1 cellular context compared by ENCODE assay signal in genomic region chr19:41323023-41323422, GRCh38.
TF ChIP-seq lines count a peak whose summit lies in the region.

No MANE protein-coding gene starts in this region.

TF ChIP-seq in HepG2, 621 proteins besides CTCF, POLR2A, EP300 and RAD21 (continued from another document and continues in another):
- TF ChIP-seq BCLAF1 (IDR thresholded peaks at IDR 0.05) = no peak
- TF ChIP-seq ZNF770 (CRISPR knock-in tag; IDR thresholded peaks at IDR 0.05) = peak; percentile 61
- TF ChIP-seq ZNF687 (CRISPR knock-in tag; IDR thresholded peaks at IDR 0.05) = peak; percentile 60
- TF ChIP-seq CSRNP1 (CRISPR knock-in tag; IDR thresholded peaks at IDR 0.05) = no peak
- no peak for TF ChIP-seq MTF2 (CRISPR knock-in tag; IDR thresholded peaks at IDR 0.05; ENCODE audit: borderline replicate concordance)
- 0 out of 2 replicates have a peak, but pooled peaks have one; percentile 14 for TF ChIP-seq ZNF331 (CRISPR knock-in tag; IDR thresholded peaks at IDR 0.05)
- no peak for TF ChIP-seq MXD1 (CRISPR knock-in tag; IDR thresholded peaks at IDR 0.05)
- no peak for TF ChIP-seq ZSCAN31 (CRISPR knock-in tag; IDR thresholded peaks at IDR 0.05; ENCODE audit: low read depth)
- TF ChIP-seq MYC (CRISPR knock-in tag; IDR thresholded peaks at IDR 0.05; ENCODE audit: borderline replicate concordance) = no peak
- TF ChIP-seq TERF1 (CRISPR knock-in tag; IDR thresholded peaks at IDR 0.05) = no peak
- no peak for TF ChIP-seq ARNT2 (CRISPR knock-in tag; IDR thresholded peaks at IDR 0.05; ENCODE audit: low read depth)
- no peak for TF ChIP-seq ZBTB34 (CRISPR knock-in tag; IDR thresholded peaks at IDR 0.05)
- TF ChIP-seq ATF3 (CRISPR knock-in tag; IDR thresholded peaks at IDR 0.05) = 0 out of 2 replicates have a peak, but pooled peaks have one; percentile 5
- no peak for TF ChIP-seq ZSCAN20 (CRISPR knock-in tag; IDR thresholded peaks at IDR 0.05; ENCODE audit: borderline replicate concordance)
- no peak for TF ChIP-seq ZNF737 (CRISPR knock-in tag; IDR thresholded peaks at IDR 0.05; ENCODE audit: borderline replicate concordance)
- no peak for TF ChIP-seq ZNF747 (CRISPR knock-in tag; IDR thresholded peaks at IDR 0.05; ENCODE audit: borderline replicate concordance)
- TF ChIP-seq HIC2 (CRISPR knock-in tag; IDR thresholded peaks at IDR 0.05; ENCODE audit: low read depth) = no peak
- no peak for TF ChIP-seq SSRP1 (CRISPR knock-in tag; IDR thresholded peaks at IDR 0.05)
- no peak for TF ChIP-seq ATF7-NPFF (CRISPR knock-in tag; IDR thresholded peaks at IDR 0.05; ENCODE audit: low read depth)
- no peak for TF ChIP-seq REPIN1 (CRISPR knock-in tag; IDR thresholded peaks at IDR 0.05; ENCODE audit: borderline replicate concordance, low read depth)
- no peak for TF ChIP-seq ZNF225 (CRISPR knock-in tag; IDR thresholded peaks at IDR 0.05)
- TF ChIP-seq ZSCAN5A (CRISPR knock-in tag; IDR thresholded peaks at IDR 0.05; ENCODE audit: borderline replicate concordance) = no peak
- TF ChIP-seq TSC22D2 (CRISPR knock-in tag; IDR thresholded peaks at IDR 0.05; ENCODE audit: borderline replicate concordance) = no peak
- TF ChIP-seq ZBTB49 (CRISPR knock-in tag; IDR thresholded peaks at IDR 0.05; ENCODE audit: borderline replicate concordance) = no peak
- no peak for TF ChIP-seq YY1 (IDR thresholded peaks at IDR 0.05; ENCODE audit: insufficient read depth, insufficient replicate concordance, low read depth, low read length)
- no peak for TF ChIP-seq NR3C1 (CRISPR knock-in tag; IDR thresholded peaks at IDR 0.05)
- peak; percentile 6; the same call in 1 of the 2 replicates for TF ChIP-seq ZNF614 (CRISPR knock-in tag; IDR thresholded peaks at IDR 0.05; ENCODE audit: borderline replicate concordance)
- TF ChIP-seq ATF4 (CRISPR knock-in tag; IDR thresholded peaks at IDR 0.05) = no peak
- no peak for TF ChIP-seq ZNF891 (CRISPR knock-in tag; IDR thresholded peaks at IDR 0.05)
- TF ChIP-seq PPARG (CRISPR knock-in tag; conservative IDR thresholded peaks at IDR 0.05) = no peak
- TF ChIP-seq RARA (CRISPR knock-in tag; IDR thresholded peaks at IDR 0.05) = peak; percentile 75
- no peak for TF ChIP-seq NFRKB (IDR thresholded peaks at IDR 0.05)
